In the genomic region with DNA sequence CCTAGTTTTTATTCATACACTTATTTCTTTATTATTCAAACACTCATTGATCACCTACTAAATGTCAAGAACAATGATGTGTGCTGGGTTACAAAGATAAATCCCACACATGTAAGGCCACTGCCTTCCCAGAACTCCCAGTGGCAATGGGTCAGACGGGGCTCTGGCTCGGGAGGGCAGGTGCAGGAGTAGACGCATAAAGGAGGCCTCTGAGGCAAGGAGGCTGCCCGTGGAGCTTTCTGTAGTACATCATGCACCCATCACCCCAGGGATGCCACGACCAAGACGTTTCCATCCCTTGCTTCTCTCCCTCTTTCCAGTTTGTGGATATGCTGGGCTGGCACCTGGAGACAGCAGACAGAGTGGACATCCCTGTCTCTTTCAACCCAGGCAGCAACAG, we compare ENCODE assay signal across 14 cellular contexts.
DNase-seq lines count a peak whose midpoint lies in the region; ATAC-seq and TF ChIP-seq lines count a peak whose summit lies in the region.
"Had no signal": no experiment of that assay in that cellular context is flagged by ENCODE, and none has a peak within 500 bp of the region (broad histone marks: within the 10 kb centered on the region; RNA-seq: fewer than 3 reads in every experiment).

No MANE protein-coding gene starts in this region.

- H3K4me3 ChIP-seq in right cardiac atrium (ENCODE audit: low read length) (no peak overlapping the region), heart right ventricle (no peak overlapping the region), mesenchymal stem cell (ENCODE audit: insufficient read depth in 1 of 2, low read depth in 1 of 2, low read length in 2 of 2) (no peak overlapping the region), vagina (no peak overlapping the region)
- H3K4me3 ChIP-seq: lower lobe of right lung, SJCRH30 had no signal

- no peak overlapping the region for H2BK15ac ChIP-seq in mesenchymal stem cell (ENCODE audit: low read depth, poor library complexity, severe bottlenecking)

- H2BK120ac ChIP-seq in mesenchymal stem cell (ENCODE audit: low read depth, low read length): no peak overlapping the region

- H3K23ac ChIP-seq in mesenchymal stem cell (ENCODE audit: low read length in 2 of 2): no peak overlapping the region

- peak overlapping the region; percentile 40 for H3K9ac ChIP-seq in mesenchymal stem cell (ENCODE audit: low read length)

- H3K18ac ChIP-seq in mesenchymal stem cell (ENCODE audit: low read depth in 1 of 2, low read length in 2 of 2): peak overlapping the region in 1 of 2 experiments; percentile 26

- H3K27me3 ChIP-seq in right cardiac atrium (ENCODE audit: control insufficient read depth, insufficient read depth) (no peaks in the 10 kb centered on the region), heart right ventricle (no peaks in the 10 kb centered on the region), mesenchymal stem cell (ENCODE audit: control insufficient read depth in 1 of 2, insufficient read depth in 1 of 2, low read length in 2 of 2) (no peaks in the 10 kb centered on the region), vagina (no peaks in the 10 kb centered on the region)
- H3K27me3 ChIP-seq: SJCRH30 had no signal

- H3K4me1 ChIP-seq in right cardiac atrium (ENCODE audit: control insufficient read depth, insufficient read depth, low read length) (peaks cover 9% of the 10 kb centered on the region), heart right ventricle (peaks cover 0 to 28% (median 0%) of the 10 kb centered on the region in 9 donors), mesenchymal stem cell (ENCODE audit: control insufficient read depth, insufficient read depth, low read depth, low read length) (peaks cover 18% of the 10 kb centered on the region), vagina (peaks cover 5% of the 10 kb centered on the region)

- no peak for DNase-seq in right cardiac atrium
- no peak for DNase-seq in heart right ventricle
- no peak for DNase-seq in mesenchymal stem cell
- peak in 1 of 2 donors; percentile 80 for DNase-seq in vagina (ENCODE audit: extremely low spot score in 2 of 2)
- no peak for DNase-seq in NCI-H526 (lab: John Stamatoyannopoulos, UW)
- DNase-seq in GM13977 (ENCODE audit: low spot score): no peak
- DNase-seq in effector memory CD8-positive, alpha-beta T cell: no peak
- DNase-seq: activated CD4-positive, alpha-beta T cell treated with anti-CD3 and anti-CD28 coated beads for 1 hour; lower lobe of right lung; NCI-H1694 treated with DMSO at 0.1 percent for 48 hours; NCI-H446 had no signal

- no peak for TF ChIP-seq POLR2A in vagina (IDR thresholded peaks at IDR 0.05)

- TF ChIP-seq CTCF in heart right ventricle (IDR thresholded peaks at IDR 0.05) (no peak), vagina (IDR thresholded peaks at IDR 0.05) (no peak), GM13977 (IDR thresholded peaks at IDR 0.05; ENCODE audit: extremely low read depth, insufficient read depth, missing control alignments) (no peak)

- no peak overlapping the region for H3K4me3 Mint-ChIP-seq in activated T-helper 17 cell treated with anti-CD3 and anti-CD28 coated beads, Interleukin-2, amount 50 U/mL, for 72 hours
- no peak overlapping the region for H3K4me3 Mint-ChIP-seq in effector memory CD8-positive, alpha-beta T cell
- H3K4me3 Mint-ChIP-seq: nephron had no signal

- H3K4me1 Mint-ChIP-seq in activated T-helper 17 cell treated with anti-CD3 and anti-CD28 coated beads, Interleukin-2, amount 50 U/mL, for 72 hours: peaks cover 21% of the 10 kb centered on the region
- H3K4me1 Mint-ChIP-seq in effector memory CD8-positive, alpha-beta T cell (ENCODE audit: low read depth in 2 of 2): peaks cover 40 to 46% of the 10 kb centered on the region in 2 donors

- H3K79me1 ChIP-seq in mesenchymal stem cell (replicated peaks; ENCODE audit: low read length, poor library complexity, severe bottlenecking): no peaks in the 10 kb centered on the region

- no peak overlapping the region for H3K14ac ChIP-seq in mesenchymal stem cell (ENCODE audit: low read length in 2 of 2)

- H3K4me2 ChIP-seq in mesenchymal stem cell (ENCODE audit: low read length, poor library complexity, severe bottlenecking): no peak overlapping the region

- whole genome bisulfite sequencing in right cardiac atrium: 91% methylated on average over 6 of the region's 6 CpGs
- WGBS in heart right ventricle, 2 donors: 89 to 94% methylated on average over 6 of the region's 6 CpGs
- 88% methylated on average over 6 of the region's 6 CpGs for WGBS in mesenchymal stem cell

- ATAC-seq in right cardiac atrium (no peak), heart right ventricle (no peak)
- ATAC-seq in activated T-helper 17 cell treated with anti-CD3 and anti-CD28 coated beads, Interleukin-2, amount 50 U/mL, for 72 hours (replicated peaks): no peak
- ATAC-seq in effector memory CD8-positive, alpha-beta T cell (replicated peaks): no peak
- ATAC-seq: lower lobe of right lung had no signal

- peaks cover 6% of the 10 kb centered on the region for H3K9me3 Mint-ChIP-seq in activated T-helper 17 cell treated with anti-CD3 and anti-CD28 coated beads, Interleukin-2, amount 50 U/mL, for 72 hours
- no peaks in the 10 kb centered on the region for H3K9me3 Mint-ChIP-seq in effector memory CD8-positive, alpha-beta T cell
- H3K9me3 Mint-ChIP-seq: nephron had no signal

- intact Hi-C loops in right cardiac atrium (cut with DNase I): no loop called here
- intact Hi-C loops in heart right ventricle (cut with DNase I): no loop called here
- intact Hi-C loops in vagina (cut with DNase I): no loop called here

- H3K9me3 ChIP-seq in right cardiac atrium (ENCODE audit: control insufficient read depth, low read length) (no peaks in the 10 kb centered on the region), heart right ventricle (no peaks in the 10 kb centered on the region), mesenchymal stem cell (ENCODE audit: control insufficient read depth, low read length) (no peaks in the 10 kb centered on the region), vagina (no peaks in the 10 kb centered on the region)
- H3K9me3 ChIP-seq: lower lobe of right lung, SJCRH30 had no signal

- no peaks in the 10 kb centered on the region for H3K27me3 Mint-ChIP-seq in activated T-helper 17 cell treated with anti-CD3 and anti-CD28 coated beads, Interleukin-2, amount 50 U/mL, for 72 hours
- no peaks in the 10 kb centered on the region for H3K27me3 Mint-ChIP-seq in effector memory CD8-positive, alpha-beta T cell

- H3K36me3 Mint-ChIP-seq in activated T-helper 17 cell treated with anti-CD3 and anti-CD28 coated beads, Interleukin-2, amount 50 U/mL, for 72 hours (ENCODE audit: low read depth): no peaks in the 10 kb centered on the region
- H3K36me3 Mint-ChIP-seq in effector memory CD8-positive, alpha-beta T cell (ENCODE audit: insufficient read depth): no peaks in the 10 kb centered on the region

- in situ Hi-C loops in GM13977 (cut with MboI; ENCODE audit: low pct_unique_long_range_greater_than_20kb, low sequenced_read_pairs, unreplicated experiment): no loop called here

- peak overlapping the region in 1 of 2 experiments; percentile 50 for H2BK12ac ChIP-seq in mesenchymal stem cell (ENCODE audit: low read length in 2 of 2)

- H2BK5ac ChIP-seq in mesenchymal stem cell (ENCODE audit: low read depth, low read length, poor library complexity, severe bottlenecking): no peak overlapping the region

- peak overlapping the region; percentile 14 for H4K91ac ChIP-seq in mesenchymal stem cell (ENCODE audit: low read length)

- no peak overlapping the region for H3K4ac ChIP-seq in mesenchymal stem cell (ENCODE audit: low read depth in 1 of 2, low read length in 2 of 2)

- H3K36me3 ChIP-seq in heart right ventricle (peaks cover 0 to 49% (median 0%) of the 10 kb centered on the region in 9 donors), mesenchymal stem cell (ENCODE audit: control insufficient read depth in 1 of 2, insufficient read depth in 2 of 2, low read depth in 1 of 2, low read length in 2 of 2) (peaks cover 0 to 61% of the 10 kb centered on the region in 2 experiments), vagina (peaks cover 0 to 17% of the 10 kb centered on the region in 2 donors)
- H3K36me3 ChIP-seq: SJCRH30 had no signal

- peak overlapping the region; percentile 31 for H3K27ac ChIP-seq in right cardiac atrium (ENCODE audit: low read length)
- peak overlapping the region in 3 of 10 donors; percentile 30 to 41 (median 32) for H3K27ac ChIP-seq in heart right ventricle
- peak overlapping the region; percentile 67 for H3K27ac ChIP-seq in mesenchymal stem cell (ENCODE audit: low read length, poor library complexity, severe bottlenecking)
- peak overlapping the region; percentile 49 for H3K27ac ChIP-seq in vagina
- H3K27ac ChIP-seq: lower lobe of right lung had no signal

- no peak overlapping the region for H2AK5ac ChIP-seq in mesenchymal stem cell (ENCODE audit: low read length, severe bottlenecking)

- peak overlapping the region; percentile 47 for H3K27ac Mint-ChIP-seq in activated T-helper 17 cell treated with anti-CD3 and anti-CD28 coated beads, Interleukin-2, amount 50 U/mL, for 72 hours
- peak overlapping the region in 1 of 2 donors; percentile 89 for H3K27ac Mint-ChIP-seq in effector memory CD8-positive, alpha-beta T cell
- H3K27ac Mint-ChIP-seq: nephron had no signal

- H4K8ac ChIP-seq in mesenchymal stem cell (ENCODE audit: low read length): no peak overlapping the region

- no peak overlapping the region for H2AFZ ChIP-seq in mesenchymal stem cell (ENCODE audit: low read depth, low read length)
